16 cellular contexts compared by ENCODE assay signal in genomic region chr6:143125896-143126573, GRCh38.
DNase-seq lines count a peak whose midpoint lies in the region; ATAC-seq and TF ChIP-seq lines count a peak whose summit lies in the region.
"Had no signal": no experiment of that assay in that cellular context is flagged by ENCODE, and none has a peak within 500 bp of the region (broad histone marks: within the 10 kb centered on the region; RNA-seq: fewer than 3 reads in every experiment).

No MANE protein-coding gene starts in this region.

- peak; percentile 56 for DNase-seq in GM04504 (ENCODE audit: low read depth)
- DNase-seq in H4 (ENCODE audit: low spot score) = peak; percentile 49
- DNase-seq in myocyte (ENCODE audit: low read depth) = peak; percentile 65
- DNase-seq in NCI-H510A treated with DMSO at 0.1 percent for 48 hours (lab: John Stamatoyannopoulos, UW) = no peak
- no peak for DNase-seq in NCI-H82 (lab: John Stamatoyannopoulos, UW)
- DNase-seq: activated CD4-positive, alpha-beta T cell treated with anti-CD3 and anti-CD28 coated beads for 1 hour; activated T-cell treated with anti-CD3 and anti-CD28 coated beads, Interleukin-2, amount 50 U/mL, for 4 hours; effector CD8-positive, alpha-beta T cell; H9; IMR-90; NCI-H1105; NCI-H446 treated with DMSO at 0.1 percent for 48 hours; right lobe of liver; stimulated activated CD4-positive, alpha-beta T cell treated with anti-CD3 and anti-CD28 coated beads, Interleukin-4, amount 100 ng/mL, for 24 hours had no signal

- ATAC-seq in SK-N-SH treated with all-trans-retinoic acid at 6 μM for 48 hours = peak; percentile 44
- no peak for ATAC-seq in HG02623 (IDR thresholded peaks at IDR 0.05; ENCODE audit: unreplicated experiment)
- ATAC-seq: right lobe of liver had no signal

TF ChIP-seq in SK-N-SH treated with all-trans-retinoic acid at 6 μM for 48 hours, 23 proteins besides CTCF, POLR2A, EP300 and RAD21:
- TF ChIP-seq CSDC2 (CRISPR knock-in tag; IDR thresholded peaks at IDR 0.05) = no peak
- no peak for TF ChIP-seq GLIS3 (CRISPR knock-in tag; IDR thresholded peaks at IDR 0.05)
- peak; percentile 38; the same call in 1 of the 2 replicates for TF ChIP-seq ISL1 (CRISPR knock-in tag; IDR thresholded peaks at IDR 0.05)
- no peak for TF ChIP-seq ZFP3 (CRISPR knock-in tag; IDR thresholded peaks at IDR 0.05)
- no peak for TF ChIP-seq TOX (CRISPR knock-in tag; IDR thresholded peaks at IDR 0.05; ENCODE audit: borderline replicate concordance)
- TF ChIP-seq TCF4 (CRISPR knock-in tag; IDR thresholded peaks at IDR 0.05; ENCODE audit: borderline replicate concordance) = no peak
- TF ChIP-seq ARNTL (CRISPR knock-in tag; IDR thresholded peaks at IDR 0.05; ENCODE audit: borderline replicate concordance, low read depth) = no peak

Comparison
In these comparisons a context has a peak if more than half of its experiments do, and no peak if none do; other contexts are left out.
1. DNase-seq: peak in GM04504 (single experiment), H4 (single experiment) and myocyte (single experiment); none in NCI-H510A treated with DMSO at 0.1 percent for 48 hours (single experiment) and NCI-H82 (single experiment).